In the genomic region with DNA sequence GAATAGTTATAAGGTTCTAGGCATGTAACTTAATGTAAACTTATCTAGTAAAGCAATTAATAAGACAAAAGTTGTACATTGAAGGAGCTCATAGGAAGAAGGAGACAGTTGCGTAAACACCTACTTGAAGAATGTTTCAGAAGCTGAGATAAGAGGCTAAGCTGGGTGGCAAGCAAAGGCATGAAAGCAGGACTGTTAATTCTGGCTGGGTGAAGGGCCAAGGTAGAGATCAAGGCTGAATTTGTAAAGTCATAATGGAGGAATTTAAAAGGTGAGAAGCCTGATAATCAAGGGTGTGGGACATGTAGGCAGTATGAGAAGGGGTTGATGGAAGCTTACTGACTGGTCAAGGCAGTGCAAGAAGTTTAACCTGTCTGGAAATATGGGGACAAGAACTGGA, we compare ENCODE assay signal across 16 cellular contexts.
A peak's percentile ranks its signal among the peaks of the same experiment; 100 is the strongest.
DNase-seq lines count a peak whose midpoint lies in the region; ATAC-seq, FAIRE-seq and TF ChIP-seq lines count a peak whose summit lies in the region.
"Had no signal": no experiment of that assay in that cellular context is flagged by ENCODE, and none has a peak within 500 bp of the region (broad histone marks: within the 10 kb centered on the region; RNA-seq: fewer than 3 reads in every experiment).

No MANE protein-coding gene starts in this region.

- no peak overlapping the region for H3K56ac ChIP-seq in H1 (replicated peaks; ENCODE audit: insufficient read length, low read depth, low read length)

- H3K27ac Mint-ChIP-seq in activated T-helper 1 cell treated with anti-CD3 and anti-CD28 coated beads, Interleukin-12 subunit alpha, Interleukin-12 subunit beta, Interleukin-2, Interleukin-4 antibody, amounts not matched to agents 30 ng/mL and 10 ng/mL and 1 ng/mL, durations not matched to agents 14 hours and 24 hours and 36 hours, result no peak overlapping the region
- H3K27ac Mint-ChIP-seq: IgD-negative memory B cell had no signal

- POLR2A ChIA-PET in H1 (lab: Charles Lee; ENCODE audit: partially characterized antibody), result no interaction called here

- peak; percentile 69 for ATAC-seq in lung (ENCODE audit: insufficient read depth, low FRiP score)
- ATAC-seq: A549, GM12878, HCT116 had no signal

- no peak overlapping the region for H4K8ac ChIP-seq in H1 (ENCODE audit: extremely low read depth, insufficient read depth, low read length)

- no peak overlapping the region for H2BK120ac ChIP-seq in H1 (replicated peaks; ENCODE audit: low read depth, low read length)

- no peak for TF ChIP-seq RAD21 in H1 (IDR thresholded peaks at IDR 0.05 in 1 of 2, conservative IDR thresholded peaks at IDR 0.05 in 1 of 2; ENCODE audit: low read depth in 2 of 2, low read length in 2 of 2)

- H3K4me3 ChIP-seq in H1 (ENCODE audit: extremely low read depth in 1 of 4, insufficient read depth in 2 of 4, low read depth in 3 of 4, low read length in 4 of 4), result no peak overlapping the region
- H3K4me3 ChIP-seq in lung, result no peak overlapping the region
- no peak overlapping the region for H3K4me3 ChIP-seq in Karpas-422 (ENCODE audit: low read length)
- H3K4me3 ChIP-seq: A549, GM12878 had no signal

- no peak for TF ChIP-seq POLR2A in H1 (IDR thresholded peaks at IDR 0.05; ENCODE audit: control extremely low read depth in 1 of 2, low read depth in 2 of 2, low read length in 2 of 2)

- H3K4me1 Mint-ChIP-seq in activated T-helper 1 cell treated with anti-CD3 and anti-CD28 coated beads, Interleukin-12 subunit alpha, Interleukin-12 subunit beta, Interleukin-2, Interleukin-4 antibody, amounts not matched to agents 30 ng/mL and 10 ng/mL and 1 ng/mL, durations not matched to agents 14 hours and 24 hours and 36 hours (ENCODE audit: low read depth), result peaks cover 16% of the 10 kb centered on the region

- H3K9me2 ChIP-seq in Karpas-422 (replicated peaks; ENCODE audit: insufficient read depth, low read length), result no peaks in the 10 kb centered on the region

- no peak overlapping the region for H2BK12ac ChIP-seq in H1 (ENCODE audit: low read depth, low read length)

- H3K9ac ChIP-seq in H1 (replicated peaks in 1 of 4; ENCODE audit: extremely low read depth in 1 of 4, low read depth in 3 of 4, low read length in 3 of 4), result no peak overlapping the region
- no peak overlapping the region for H3K9ac ChIP-seq in Karpas-422 (ENCODE audit: low read length)

- peaks cover 7% of the 10 kb centered on the region for H3K36me3 Mint-ChIP-seq in activated T-helper 1 cell treated with anti-CD3 and anti-CD28 coated beads, Interleukin-12 subunit alpha, Interleukin-12 subunit beta, Interleukin-2, Interleukin-4 antibody, amounts not matched to agents 30 ng/mL and 10 ng/mL and 1 ng/mL, durations not matched to agents 14 hours and 24 hours and 36 hours (ENCODE audit: low read depth)
- H3K36me3 Mint-ChIP-seq: CD4-positive, CD25-positive, alpha-beta regulatory T cell; IgD-negative memory B cell had no signal

- H3K23me2 ChIP-seq in H1 (ENCODE audit: low read depth, low read length), result no peaks in the 10 kb centered on the region

- intact Hi-C loops in activated T-helper 1 cell treated with anti-CD3 and anti-CD28 coated beads, Interleukin-12 subunit alpha, Interleukin-12 subunit beta, Interleukin-2, Interleukin-4 antibody, amounts not matched to agents 30 ng/mL and 10 ng/mL and 1 ng/mL, durations not matched to agents 14 hours and 24 hours and 36 hours (cut with micrococcal nuclease), result no loop called here

- TF ChIP-seq CTCF in H1 (IDR thresholded peaks at IDR 0.05; ENCODE audit: control extremely low read depth in 1 of 3, insufficient read depth in 1 of 3, low read depth in 1 of 3, low read length in 3 of 3) (no peak), lung (IDR thresholded peaks at IDR 0.05; ENCODE audit: control extremely low read depth, extremely low read depth) (no peak)

- H2BK20ac ChIP-seq in H1 (ENCODE audit: low read length), result no peak overlapping the region

- H3K9me3 Mint-ChIP-seq in activated T-helper 1 cell treated with anti-CD3 and anti-CD28 coated beads, Interleukin-12 subunit alpha, Interleukin-12 subunit beta, Interleukin-2, Interleukin-4 antibody, amounts not matched to agents 30 ng/mL and 10 ng/mL and 1 ng/mL, durations not matched to agents 14 hours and 24 hours and 36 hours, result no peaks in the 10 kb centered on the region
- H3K9me3 Mint-ChIP-seq: IgD-negative memory B cell had no signal

- H2AFZ ChIP-seq in H1 (ENCODE audit: low read length), result 0 out of 2 replicates have a peak overlapping the region, but pooled peaks have one; percentile 5
- no peak overlapping the region for H2AFZ ChIP-seq in Karpas-422 (ENCODE audit: low read length)

- no peaks in the 10 kb centered on the region for H3K4me1 ChIP-seq in H1 (replicated peaks in 1 of 4; ENCODE audit: control insufficient read depth in 3 of 4, insufficient read depth in 4 of 4, low read length in 3 of 4)
- peaks cover 0 to 10% of the 10 kb centered on the region in 2 donors for H3K4me1 ChIP-seq in lung (ENCODE audit: control insufficient read depth in 2 of 2, insufficient read depth in 2 of 2, low read length in 2 of 2)
- H3K4me1 ChIP-seq in Karpas-422 (ENCODE audit: low read length), result no peaks in the 10 kb centered on the region
- H3K4me1 ChIP-seq: A549 had no signal

- no peak overlapping the region for H2BK15ac ChIP-seq in H1 (ENCODE audit: low read length)

- no peak for FAIRE-seq in H1 (lab: Jason Lieb, UNC)
- FAIRE-seq: A549, GM12878, GM18507, H54 had no signal

- no peak overlapping the region for H3K4me2 ChIP-seq in H1 (ENCODE audit: insufficient read depth in 1 of 2, low read depth in 2 of 2, low read length in 2 of 2)
- H3K4me2 ChIP-seq in Karpas-422 (ENCODE audit: low read depth, low read length, poor library complexity, severe bottlenecking), result no peak overlapping the region
- H3K4me2 ChIP-seq: A549 had no signal

- H4K91ac ChIP-seq in H1 (replicated peaks; ENCODE audit: insufficient read length, low read length), result no peak overlapping the region

- CTCF ChIA-PET in H1 (lab: Charles Lee; ENCODE audit: partially characterized antibody), result interaction anchor here (1.6 kb wide), 1 partner anchor 41 kb away, joined by 3 read pairs; no protein-coding TSS in a partner anchor

- no peak for TF ChIP-seq EP300 in H1 (IDR thresholded peaks at IDR 0.05; ENCODE audit: borderline replicate concordance in 1 of 2, low read depth in 2 of 2, low read length in 2 of 2)

- H3K27me3 ChIP-seq in H1 (replicated peaks in 1 of 4; ENCODE audit: control insufficient read depth in 3 of 4, extremely low read depth in 1 of 4, insufficient read depth in 3 of 4, low read length in 3 of 4), result no peaks in the 10 kb centered on the region
- no peaks in the 10 kb centered on the region for H3K27me3 ChIP-seq in lung (ENCODE audit: control insufficient read depth, insufficient read depth)
- H3K27me3 ChIP-seq in Karpas-422 (ENCODE audit: low read length), result no peaks in the 10 kb centered on the region

- H2BK5ac ChIP-seq in H1 (ENCODE audit: low read depth, low read length), result no peak overlapping the region

- H3K14ac ChIP-seq in H1 (ENCODE audit: insufficient read length), result no peak overlapping the region

- no peaks in the 10 kb centered on the region for H3K79me1 ChIP-seq in H1 (ENCODE audit: low read depth, low read length)

- H3K27ac ChIP-seq in H1 (ENCODE audit: low read depth, low read length) (no peak overlapping the region), lung (ENCODE audit: low read depth in 1 of 2, low read length in 1 of 2) (no peak overlapping the region), Karpas-422 (ENCODE audit: low read length) (no peak overlapping the region)

- H3K23ac ChIP-seq in H1 (ENCODE audit: insufficient read length), result no peak overlapping the region

- H3K4ac ChIP-seq in H1 (replicated peaks; ENCODE audit: insufficient read length, low read depth, low read length), result no peak overlapping the region

- no peaks in the 10 kb centered on the region for H3K79me2 ChIP-seq in H1 (ENCODE audit: control insufficient read depth in 1 of 2, insufficient read depth in 2 of 2, low read length in 2 of 2)
- H3K79me2 ChIP-seq in Karpas-422 (ENCODE audit: low read length), result no peaks in the 10 kb centered on the region

- H3K27me3 Mint-ChIP-seq in activated T-helper 1 cell treated with anti-CD3 and anti-CD28 coated beads, Interleukin-12 subunit alpha, Interleukin-12 subunit beta, Interleukin-2, Interleukin-4 antibody, amounts not matched to agents 30 ng/mL and 10 ng/mL and 1 ng/mL, durations not matched to agents 14 hours and 24 hours and 36 hours (ENCODE audit: insufficient read depth), result no peaks in the 10 kb centered on the region
- H3K27me3 Mint-ChIP-seq: IgD-negative memory B cell had no signal

- peak; percentile 60 for DNase-seq in NCI-H226
- DNase-seq in H1 (ENCODE audit: low read depth in 1 of 2, low spot score in 2 of 2), result no peak
- no peak for DNase-seq in lung (ENCODE audit: low spot score)
- DNase-seq in activated T-helper 1 cell treated with anti-CD3 and anti-CD28 coated beads, Interleukin-12 subunit alpha, Interleukin-12 subunit beta, Interleukin-2, Interleukin-4 antibody, amounts not matched to agents 30 ng/mL and 10 ng/mL and 1 ng/mL, durations not matched to agents 14 hours and 24 hours and 36 hours (ENCODE audit: low spot score), result no peak
- no peak for DNase-seq in SHP77 treated with DMSO at 0.1 percent for 48 hours (lab: John Stamatoyannopoulos, UW)
- DNase-seq in Karpas-422, result no peak
- no peak for DNase-seq in CD1c-positive myeloid dendritic cell (ENCODE audit: extremely low spot score)
- DNase-seq: Calu3; CD4-positive, CD25-positive, alpha-beta regulatory T cell; DMS79 had no signal

- no peak overlapping the region for H4K5ac ChIP-seq in H1 (ENCODE audit: insufficient read length, low read depth, low read length)

- H3K9me3 ChIP-seq in H1 (ENCODE audit: insufficient read depth in 2 of 2, low read depth in 1 of 2, low read length in 1 of 2) (no peaks in the 10 kb centered on the region), lung (ENCODE audit: control insufficient read depth in 2 of 2, insufficient read depth in 1 of 2, low read length in 1 of 2) (no peaks in the 10 kb centered on the region), Karpas-422 (ENCODE audit: low read length) (peaks cover 3% of the 10 kb centered on the region; the same call in 1 of the 2 replicates)
- H3K9me3 ChIP-seq: A549 had no signal

- H3K18ac ChIP-seq in H1 (ENCODE audit: extremely low read depth, low read length), result no peak overlapping the region

- H3K4me3 Mint-ChIP-seq in activated T-helper 1 cell treated with anti-CD3 and anti-CD28 coated beads, Interleukin-12 subunit alpha, Interleukin-12 subunit beta, Interleukin-2, Interleukin-4 antibody, amounts not matched to agents 30 ng/mL and 10 ng/mL and 1 ng/mL, durations not matched to agents 14 hours and 24 hours and 36 hours, result no peak overlapping the region
- H3K4me3 Mint-ChIP-seq: CD4-positive, CD25-positive, alpha-beta regulatory T cell; IgD-negative memory B cell had no signal

- WGBS in H1 (ENCODE audit: extremely low coverage in 1 of 2, insufficient coverage in 1 of 2, insufficient read length in 1 of 2, insufficient replicate concordance in 2 of 2, low coverage in 1 of 2, low lambda C conversion rate in 2 of 2, missing lambda C conversion rate in 1 of 2), 2 experiments, result 83% methylated on average over 1 of the region's 1 CpG; no CpG with 5 or more reads in 1 of the 2 experiments
- whole genome bisulfite sequencing in lung, 2 donors, result 54 to 76% methylated on average over 1 of the region's 1 CpG

- H3K36me3 ChIP-seq in H1 (ENCODE audit: control insufficient read depth in 2 of 4, insufficient read depth in 4 of 4, low read length in 3 of 4), result no peaks in the 10 kb centered on the region
- no peaks in the 10 kb centered on the region for H3K36me3 ChIP-seq in lung (ENCODE audit: control insufficient read depth in 2 of 2, insufficient read depth in 2 of 2, low read length in 2 of 2)
- no peaks in the 10 kb centered on the region for H3K36me3 ChIP-seq in Karpas-422 (ENCODE audit: insufficient read depth, low read length)

- no peak overlapping the region for H2AK5ac ChIP-seq in H1 (ENCODE audit: low read depth, low read length)

- no peaks in the 10 kb centered on the region for H4K20me1 ChIP-seq in H1 (replicated peaks in 1 of 2; ENCODE audit: control insufficient read depth in 1 of 2, insufficient read depth in 2 of 2, low read length in 2 of 2)
- no peaks in the 10 kb centered on the region for H4K20me1 ChIP-seq in Karpas-422 (ENCODE audit: insufficient read depth, low read depth, low read length)
